ENCODE assay signal across 9 cellular contexts in the genomic region with DNA sequence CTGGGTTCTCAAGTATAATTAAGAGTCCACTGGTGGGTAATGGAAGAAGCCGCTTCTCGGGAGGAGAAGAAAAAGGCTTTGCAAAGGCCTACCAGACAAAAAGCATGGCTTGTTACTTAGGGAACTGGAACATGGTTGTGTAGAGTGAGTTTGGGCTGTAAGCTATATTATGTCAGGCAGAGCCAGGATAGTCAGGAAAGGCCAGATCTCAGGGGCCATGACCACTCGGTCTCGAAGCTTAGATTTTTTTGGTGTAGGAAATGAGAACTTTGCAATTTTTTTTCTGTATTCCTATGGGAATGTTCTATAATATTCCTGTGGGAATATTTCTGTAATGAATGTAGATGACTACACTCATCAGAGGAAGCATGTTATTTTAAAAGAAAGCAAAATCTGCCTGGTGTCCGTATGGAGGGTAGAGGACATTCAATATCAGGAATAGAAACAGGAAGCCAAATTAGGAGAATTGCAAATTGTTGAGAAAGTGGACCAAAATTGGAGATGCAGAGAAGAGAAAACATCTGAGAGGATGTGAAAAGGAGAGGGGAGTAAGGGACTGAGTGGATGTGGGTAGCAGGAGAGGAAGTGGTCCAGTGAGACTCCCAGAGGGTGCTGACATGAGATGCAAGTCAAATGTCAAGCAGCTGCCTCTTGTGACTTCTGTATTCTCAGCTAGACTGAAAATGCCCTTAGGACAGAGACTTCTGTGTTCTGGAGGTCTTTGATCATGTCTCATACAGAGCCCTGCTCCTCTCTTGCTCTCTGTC. TPM values are rescaled to one million over a fixed set of nuclear protein-coding genes. Genes with fewer than 3 reads are reported as not detected.
DNase-seq lines count a peak whose midpoint lies in the region; ATAC-seq lines count a peak whose summit lies in the region.
"Had no signal": no experiment of that assay in that cellular context is flagged by ENCODE, and none has a peak within 500 bp of the region (broad histone marks: within the 10 kb centered on the region; RNA-seq: fewer than 3 reads in every experiment).

No MANE protein-coding gene starts in this region.

- H3K4me3 ChIP-seq in aorta (ENCODE audit: low read length in 2 of 2) = no peak overlapping the region
- H3K4me3 ChIP-seq: PC-9 had no signal

- WGBS in aorta, 2 donors = 77 to 80% methylated on average over 5 of the region's 5 CpGs

- no peaks in the 10 kb centered on the region for H3K36me3 ChIP-seq in aorta (ENCODE audit: control insufficient read depth in 1 of 2, insufficient read depth in 2 of 2, low read length in 1 of 2)

- DNase-seq in foreskin melanocyte = peak; percentile 93
- no peak for DNase-seq in activated CD4-positive, alpha-beta T cell treated with anti-CD3 and anti-CD28 coated beads for 48 hours
- DNase-seq in aorta = no peak
- DNase-seq in G401 (ENCODE audit: low spot score) = no peak
- DNase-seq in activated CD4-positive, alpha-beta T cell treated with anti-CD3 and anti-CD28 coated beads, Interleukin-2, amount 50 U/mL, for 48 hours = no peak
- DNase-seq: PC-9 had no signal

- intact Hi-C loops in aorta (cut with DNase I) = no loop called here

- in situ Hi-C loops in G401 (cut with HindIII; ENCODE audit: low sequenced_read_pairs) = no loop called here

- H3K27ac ChIP-seq in aorta (ENCODE audit: low read depth in 1 of 2, low read length in 2 of 2) = no peak overlapping the region
- H3K27ac ChIP-seq: PC-9 had no signal

- no peaks in the 10 kb centered on the region for H3K27me3 ChIP-seq in aorta (ENCODE audit: control insufficient read depth in 1 of 2, insufficient read depth in 2 of 2, low read length in 1 of 2)

- H3K9me3 ChIP-seq in aorta (ENCODE audit: control insufficient read depth, low read length) = no peaks in the 10 kb centered on the region

- no peaks in the 10 kb centered on the region for H3K4me1 ChIP-seq in aorta (ENCODE audit: control insufficient read depth in 1 of 2, insufficient read depth in 2 of 2, low read length in 2 of 2)

- peak; percentile 90 for ATAC-seq in GM18519 (IDR thresholded peaks at IDR 0.05; ENCODE audit: low FRiP score, unreplicated experiment)
- ATAC-seq in GM21515 (IDR thresholded peaks at IDR 0.05; ENCODE audit: unreplicated experiment) = peak; percentile 92
- ATAC-seq in HG03196 (IDR thresholded peaks at IDR 0.05; ENCODE audit: unreplicated experiment) = peak; percentile 75
- ATAC-seq in aorta (ENCODE audit: low FRiP score) = no peak

RNA-seq across cellular contexts. Expression of a gene that starts 45.2 kb away (rescaled TPM):
- not detected for total RNA-seq in aorta
- not detected for polyA plus RNA-seq in aorta
- total RNA-seq in G401 (2014; rRNA removed; shearing (Covaris generic)) = not detected in 2 replicates
- total RNA-seq: PC-9 had no signal
